Comparison of ENCODE assay signal across 8 cellular contexts in genomic region chr3:25663324-25664065, GRCh38. TPM values are rescaled to one million over a fixed set of nuclear protein-coding genes. Genes with fewer than 3 reads are reported as not detected.
DNase-seq lines count a peak whose midpoint lies in the region; ATAC-seq, FAIRE-seq and TF ChIP-seq lines count a peak whose summit lies in the region.

No MANE protein-coding gene starts in this region.

- FAIRE-seq in endothelial cell of umbilical vein (lab: Jason Lieb, UNC), result no peak

- POLR2A ChIA-PET in endothelial cell of umbilical vein (lab: Charles Lee), result no interaction called here
- POLR2A ChIA-PET in naive thymus-derived CD4-positive, alpha-beta T cell (lab: Charles Lee), result interaction anchor here (0.6 to 1.5 kb wide), 2 partner anchors 120 to 122 kb away, joined by 4 to 8 read pairs; partner anchors contain the start of gene NGLY1

- no peaks in the 10 kb centered on the region for H3K9me1 ChIP-seq in endothelial cell of umbilical vein (replicated peaks; ENCODE audit: control insufficient read depth, extremely low read depth, insufficient read depth, low read length)

- H3K27ac ChIP-seq in heart right ventricle, result peak overlapping the region; percentile 93 to 99 (median 98)
- peak overlapping the region; percentile 95 for H3K27ac ChIP-seq in WERI-Rb-1
- peak overlapping the region; percentile 76 for H3K27ac ChIP-seq in endothelial cell of umbilical vein (ENCODE audit: insufficient read depth, low read depth, low read length)
- H3K27ac ChIP-seq in naive thymus-derived CD4-positive, alpha-beta T cell (ENCODE audit: low read depth, low read length), result peak overlapping the region; percentile 95

- H3K9me3 Mint-ChIP-seq in naive thymus-derived CD4-positive, alpha-beta T cell, result peaks cover 0 to 4% (median 0%) of the 10 kb centered on the region in 11 donors

- WGBS in heart right ventricle, 2 donors, result 0% methylated on average over 24 of the region's 24 CpGs

- CTCF ChIA-PET in endothelial cell of umbilical vein (lab: Charles Lee), result interaction anchor here (0.7 to 1.5 kb wide), 3 partner anchors 120 to 193 kb away, joined by 3 to 5 read pairs (median 3); partner anchors contain the start of genes NGLY1 and OXSM
- CTCF ChIA-PET in naive thymus-derived CD4-positive, alpha-beta T cell (lab: Charles Lee), result interaction anchor here (0.6 kb wide), 1 partner anchor 1825 kb away, joined by 3 read pairs; no protein-coding TSS in a partner anchor

- H3K4me1 Mint-ChIP-seq in naive thymus-derived CD4-positive, alpha-beta T cell, result peaks cover 27 to 70% (median 64%) of the 10 kb centered on the region in 7 donors

- peaks cover 0 to 8% (median 4%) of the 10 kb centered on the region in 5 donors for H3K36me3 Mint-ChIP-seq in naive thymus-derived CD4-positive, alpha-beta T cell

- no peaks in the 10 kb centered on the region for H3K36me3 ChIP-seq in heart right ventricle
- no peaks in the 10 kb centered on the region for H3K36me3 ChIP-seq in WERI-Rb-1
- no peaks in the 10 kb centered on the region for H3K36me3 ChIP-seq in endothelial cell of umbilical vein (ENCODE audit: control insufficient read depth in 2 of 2, extremely low read depth in 1 of 2, insufficient read depth in 2 of 2, low read length in 2 of 2)
- H3K36me3 ChIP-seq in naive thymus-derived CD4-positive, alpha-beta T cell (ENCODE audit: control insufficient read depth in 2 of 3, insufficient read depth in 3 of 3, low read length in 3 of 3), result peaks cover 0 to 3% (median 0%) of the 10 kb centered on the region in 3 experiments

- intact Hi-C loops in heart right ventricle (cut with DNase I), result loop anchor here in 9 of 10 donors (2.0 to 10.0 kb wide), 5 partner anchors 119 to 441 kb away; partner anchors contain the start of genes NGLY1 (in 4 of the 9) and OXSM (in 1 of the 9)
- intact Hi-C loops in cardiac septum (cut with DNase I), result loop anchor here (10.0 kb wide), 1 partner anchor 441 kb away; no protein-coding TSS in a partner anchor
- intact Hi-C loops in endothelial cell of umbilical vein (cut with micrococcal nuclease), result loop anchor here (1.0 to 5.0 kb wide), 5 partner anchors 15 to 235 kb away; partner anchors contain the start of gene RARB
- intact Hi-C loops in naive thymus-derived CD4-positive, alpha-beta T cell (cut with micrococcal nuclease), result loop anchor here (1.0 to 10.0 kb wide), 13 partner anchors 8 to 1971 kb away; partner anchors contain the start of genes NKIRAS1 (in 2 of the 2), RPL15 (in 2 of the 2), NR1D2 (in 1 of the 2) and SLC4A7 (in 1 of the 2)

- H4K20me1 ChIP-seq in endothelial cell of umbilical vein (replicated peaks; ENCODE audit: control insufficient read depth, extremely low read depth, insufficient read depth, low read length), result peaks cover 18% of the 10 kb centered on the region

- H3K4me3 ChIP-seq in heart right ventricle (peak overlapping the region; percentile 64 to 89 (median 76)), WERI-Rb-1 (ENCODE audit: low read depth, low read length) (peak overlapping the region; percentile 92), endothelial cell of umbilical vein (replicated peaks in 1 of 3; ENCODE audit: insufficient read depth in 1 of 3, low read depth in 1 of 3, low read length in 3 of 3) (peak overlapping the region; percentile 83 to 98 (median 92))
- H3K4me3 ChIP-seq in naive thymus-derived CD4-positive, alpha-beta T cell (ENCODE audit: low read length), result peak overlapping the region; percentile 63

- no peak for TF ChIP-seq CTCF in heart right ventricle (IDR thresholded peaks at IDR 0.05)
- TF ChIP-seq CTCF in WERI-Rb-1 (IDR thresholded peaks at IDR 0.05; ENCODE audit: low read depth, low read length), result no peak
- no peak for TF ChIP-seq CTCF in endothelial cell of umbilical vein (IDR thresholded peaks at IDR 0.05; ENCODE audit: extremely low read depth in 1 of 2, insufficient read depth in 1 of 2, low read depth in 1 of 2, low read length in 2 of 2)

- H3K9me3 ChIP-seq in heart right ventricle (no peaks in the 10 kb centered on the region), WERI-Rb-1 (ENCODE audit: severe bottlenecking) (no peaks in the 10 kb centered on the region), endothelial cell of umbilical vein (replicated peaks; ENCODE audit: control insufficient read depth, insufficient read depth, low read length) (no peaks in the 10 kb centered on the region)
- no peaks in the 10 kb centered on the region for H3K9me3 ChIP-seq in naive thymus-derived CD4-positive, alpha-beta T cell (ENCODE audit: control insufficient read depth in 2 of 3, low read length in 3 of 3)

- peak overlapping the region; percentile 79 for H2AFZ ChIP-seq in endothelial cell of umbilical vein (ENCODE audit: low read depth, low read length)

- peaks cover 3 to 57% (median 56%) of the 10 kb centered on the region in 9 donors for H3K4me1 ChIP-seq in heart right ventricle
- peaks cover 19% of the 10 kb centered on the region for H3K4me1 ChIP-seq in endothelial cell of umbilical vein (ENCODE audit: control insufficient read depth, extremely low read depth, insufficient read depth, low read length)
- H3K4me1 ChIP-seq in naive thymus-derived CD4-positive, alpha-beta T cell (ENCODE audit: control insufficient read depth in 2 of 2, insufficient read depth in 2 of 2, low read length in 2 of 2), result peaks cover 24 to 42% of the 10 kb centered on the region in 2 donors

- DNase-seq in heart right ventricle (no peak), cardiac septum (ENCODE audit: low spot score) (no peak), NCI-H1105 (lab: John Stamatoyannopoulos, UW) (peak; percentile 21), WERI-Rb-1 (peak; percentile 32), endothelial cell of umbilical vein (ENCODE audit: low read depth, low spot score) (peak; percentile 58), ecto neural progenitor cell (ENCODE audit: low spot score) (no peak)
- peak in 7 of 9 donors; percentile 27 to 52 (median 44) for DNase-seq in naive thymus-derived CD4-positive, alpha-beta T cell

- H3K27me3 ChIP-seq in heart right ventricle, result no peaks in the 10 kb centered on the region
- H3K27me3 ChIP-seq in WERI-Rb-1 (ENCODE audit: insufficient read depth, low read depth, severe bottlenecking), result no peaks in the 10 kb centered on the region
- no peaks in the 10 kb centered on the region for H3K27me3 ChIP-seq in endothelial cell of umbilical vein (ENCODE audit: control insufficient read depth in 2 of 2, insufficient read depth in 2 of 2, low read length in 2 of 2)
- H3K27me3 ChIP-seq in naive thymus-derived CD4-positive, alpha-beta T cell (ENCODE audit: control insufficient read depth in 2 of 2, insufficient read depth in 2 of 2, low read length in 2 of 2), result no peaks in the 10 kb centered on the region

- ATAC-seq in heart right ventricle, result peak in 3 of 8 donors; percentile 1
- ATAC-seq in HG02642 (IDR thresholded peaks at IDR 0.05; ENCODE audit: poor library complexity, unreplicated experiment), result peak; percentile 19
- peak; percentile 3 for ATAC-seq in naive thymus-derived CD4-positive, alpha-beta T cell

- no TSS peak for BruUV-seq in endothelial cell of umbilical vein (replicated peaks; lab: Mats Ljungman, UMichigan)

- peaks cover 53% of the 10 kb centered on the region for H3K79me2 ChIP-seq in endothelial cell of umbilical vein (ENCODE audit: control insufficient read depth, insufficient read depth, low read length)

- TF ChIP-seq POLR2A in endothelial cell of umbilical vein (IDR thresholded peaks at IDR 0.05; ENCODE audit: low read depth, low read length), result no peak

- peak overlapping the region; percentile 87 for H3K9ac ChIP-seq in endothelial cell of umbilical vein (replicated peaks; ENCODE audit: extremely low read depth, insufficient read depth, low read length)

- H3K4me2 ChIP-seq in endothelial cell of umbilical vein (ENCODE audit: insufficient read depth, low read length), result peak overlapping the region; percentile 99

- peak overlapping the region; percentile 95 to 100 (median 99) for H3K27ac Mint-ChIP-seq in naive thymus-derived CD4-positive, alpha-beta T cell

- peak overlapping the region; percentile 89 to 100 (median 99) for H3K4me3 Mint-ChIP-seq in naive thymus-derived CD4-positive, alpha-beta T cell

- dilution Hi-C loops in endothelial cell of umbilical vein (cut with MboI; ENCODE audit: extremely low pct_ligation_motif_present, low sequenced_read_pairs), result no loop called here

- H3K27me3 Mint-ChIP-seq in naive thymus-derived CD4-positive, alpha-beta T cell, result peaks cover 0 to 4% (median 0%) of the 10 kb centered on the region in 5 donors

TF ChIP-seq in endothelial cell of umbilical vein, 7 proteins besides CTCF, POLR2A, EP300 and RAD21:
- TF ChIP-seq POLR2AphosphoS5 (IDR thresholded peaks at IDR 0.05; ENCODE audit: insufficient read depth, low read depth, low read length) (no peak), JUN (IDR thresholded peaks at IDR 0.05; ENCODE audit: borderline replicate concordance, insufficient read depth, insufficient read length, low read depth) (no peak), MYC (IDR thresholded peaks at IDR 0.05; ENCODE audit: low read depth, low read length) (no peak), GATA2 (IDR thresholded peaks at IDR 0.05; ENCODE audit: insufficient read depth, insufficient read length, low read depth, low read length) (no peak), EZH2 (IDR thresholded peaks at IDR 0.05; ENCODE audit: borderline replicate concordance, low read depth, low read length, severe bottlenecking) (no peak), FOS (IDR thresholded peaks at IDR 0.05; ENCODE audit: borderline replicate concordance, insufficient read depth, low read length) (no peak)
- TF ChIP-seq, protein P1, sequence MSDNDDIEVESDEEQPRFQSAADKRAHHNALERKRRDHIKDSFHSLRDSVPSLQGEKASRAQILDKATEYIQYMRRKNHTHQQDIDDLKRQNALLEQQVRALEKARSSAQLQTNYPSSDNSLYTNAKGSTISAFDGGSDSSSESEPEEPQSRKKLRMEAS (IDR thresholded peaks at IDR 0.05; ENCODE audit: insufficient read depth, insufficient read length), result no peak

RNA-seq across cellular contexts. Expression of gene TOP2B, which starts 1.2 kb away (rescaled TPM):
- total RNA-seq in heart right ventricle (100 to 1,000 TPM in 7 of 10 donors, 10 to 100 TPM in 3; 87.4 to 126 (median 102) TPM), cardiac septum (108 TPM), endothelial cell of umbilical vein (98.9 and 102 TPM in 2 replicates)
- polyA plus RNA-seq in heart right ventricle (10 to 100 TPM; 34.2 to 47.2 TPM), endothelial cell of umbilical vein (12.9 and 20.4 TPM in 2 replicates)
- polyA plus RNA-seq in endothelial cell of umbilical vein (2011; cell fraction: cytosol; rRNA removed), result 30.1 and 32.0 TPM in 2 replicates
- polyA plus RNA-seq in endothelial cell of umbilical vein (2011; cell fraction: nucleus; rRNA removed), result 74.4 and 86.9 TPM in 2 replicates
- 66.6 and 101 TPM in 2 replicates for polyA plus RNA-seq in endothelial cell of umbilical vein (2012)
- polyA minus RNA-seq in endothelial cell of umbilical vein, result 31.1 and 44.4 TPM in 2 replicates
- polyA minus RNA-seq in endothelial cell of umbilical vein (2011; cell fraction: cytosol; rRNA and poly(A)+ RNA removed), result 22.4 TPM
- polyA minus RNA-seq in endothelial cell of umbilical vein (2011; cell fraction: nucleus; rRNA and poly(A)+ RNA removed), result 53.2 and 85.2 TPM in 2 replicates
- total RNA-seq in naive thymus-derived CD4-positive, alpha-beta T cell, result 100 to 1,000 TPM; 109 to 190 (median 127) TPM
- polyA plus RNA-seq in naive thymus-derived CD4-positive, alpha-beta T cell, result 100 to 1,000 TPM in 1 of 2 donors, 10 to 100 TPM in 1; 66.6 to 118 TPM

Comparison
In these comparisons a context has a peak if more than half of its experiments do, and no peak if none do; other contexts are left out.
1. DNase-seq: peak in NCI-H1105 (single experiment), WERI-Rb-1 (single experiment), endothelial cell of umbilical vein (single experiment) and naive thymus-derived CD4-positive, alpha-beta T cell (7 of 9); none in heart right ventricle (0 of 2), cardiac septum (single experiment) and ecto neural progenitor cell (single experiment).
2. Peak in every context shown above with its lines, with median percentiles within 50 percentile points of each other: H3K27ac ChIP-seq and H3K4me3 ChIP-seq.